8 cellular contexts compared by ENCODE assay signal in genomic region chr12:12582895-12583303, GRCh38. TPM values are rescaled to one million over a fixed set of nuclear protein-coding genes. Genes with fewer than 3 reads are reported as not detected.
DNase-seq lines count a peak whose midpoint lies in the region; ATAC-seq, FAIRE-seq and TF ChIP-seq lines count a peak whose summit lies in the region.

No MANE protein-coding gene starts in this region.

- TF ChIP-seq EP300 in H1 (IDR thresholded peaks at IDR 0.05; ENCODE audit: borderline replicate concordance in 1 of 2, low read depth in 2 of 2, low read length in 2 of 2): no peak

- 89% methylated on average over 6 of the region's 6 CpGs; no CpG with 5 or more reads in 1 of the 2 experiments for WGBS in H1 (ENCODE audit: extremely low coverage in 1 of 2, insufficient coverage in 1 of 2, insufficient read length in 1 of 2, insufficient replicate concordance in 2 of 2, low coverage in 1 of 2, low lambda C conversion rate in 2 of 2, missing lambda C conversion rate in 1 of 2), 2 experiments

- no peaks in the 10 kb centered on the region for H3K36me3 ChIP-seq in GM06990 (ENCODE audit: control insufficient read depth, insufficient read depth, low read length)
- H3K36me3 ChIP-seq in H1 (ENCODE audit: control insufficient read depth in 2 of 4, insufficient read depth in 4 of 4, low read length in 3 of 4): no peaks in the 10 kb centered on the region

- H3K27ac ChIP-seq in H1 (ENCODE audit: low read depth, low read length): no peak overlapping the region

- H4K8ac ChIP-seq in H1 (ENCODE audit: extremely low read depth, insufficient read depth, low read length): no peak overlapping the region

- H3K79me1 ChIP-seq in H1 (ENCODE audit: low read depth, low read length): no peaks in the 10 kb centered on the region

- no peaks in the 10 kb centered on the region for H4K20me1 ChIP-seq in H1 (replicated peaks in 1 of 2; ENCODE audit: control insufficient read depth in 1 of 2, insufficient read depth in 2 of 2, low read length in 2 of 2)

- H3K27me3 ChIP-seq in GM06990 (replicated peaks; ENCODE audit: control insufficient read depth, insufficient read depth, low read length): no peaks in the 10 kb centered on the region
- no peaks in the 10 kb centered on the region for H3K27me3 ChIP-seq in H1 (replicated peaks in 1 of 4; ENCODE audit: control insufficient read depth in 3 of 4, extremely low read depth in 1 of 4, insufficient read depth in 3 of 4, low read length in 3 of 4)

- no peaks in the 10 kb centered on the region; a peak in 1 of 7 replicates for H3K4me1 ChIP-seq in H1 (replicated peaks in 1 of 4; ENCODE audit: control insufficient read depth in 3 of 4, insufficient read depth in 4 of 4, low read length in 3 of 4)

- H3K18ac ChIP-seq in H1 (ENCODE audit: extremely low read depth, low read length): no peak overlapping the region

- H4K5ac ChIP-seq in H1 (ENCODE audit: insufficient read length, low read depth, low read length): no peak overlapping the region

- TF ChIP-seq CTCF in GM06990 (IDR thresholded peaks at IDR 0.05; ENCODE audit: insufficient read depth, low read length, poor library complexity, severe bottlenecking): no peak
- TF ChIP-seq CTCF in H1 (IDR thresholded peaks at IDR 0.05; ENCODE audit: control extremely low read depth in 1 of 3, insufficient read depth in 1 of 3, low read depth in 1 of 3, low read length in 3 of 3): no peak

- no peak overlapping the region for H2BK12ac ChIP-seq in H1 (ENCODE audit: low read depth, low read length)

- H3K23ac ChIP-seq in H1 (ENCODE audit: insufficient read length): no peak overlapping the region

- no peak overlapping the region for H3K4ac ChIP-seq in H1 (replicated peaks; ENCODE audit: insufficient read length, low read depth, low read length)

- no peak overlapping the region for H2BK20ac ChIP-seq in H1 (ENCODE audit: low read length)

- no peak for TF ChIP-seq POLR2A in H1 (IDR thresholded peaks at IDR 0.05; ENCODE audit: control extremely low read depth in 1 of 2, low read depth in 2 of 2, low read length in 2 of 2)

- no peak overlapping the region for H3K56ac ChIP-seq in H1 (replicated peaks; ENCODE audit: insufficient read length, low read depth, low read length)

- no peak overlapping the region for H3K14ac ChIP-seq in H1 (ENCODE audit: insufficient read length)

- H2BK5ac ChIP-seq in H1 (ENCODE audit: low read depth, low read length): no peak overlapping the region

- DNase-seq in GM06990 (ENCODE audit: extremely low read depth, insufficient read length) (peak; percentile 85), H1 (ENCODE audit: low read depth in 1 of 2, low spot score in 2 of 2) (no peak), NCI-H146 (lab: John Stamatoyannopoulos, UW) (no peak), cerebellar nuclear complex (lab: John Stamatoyannopoulos, UW) (no peak), AML-193 (lab: John Stamatoyannopoulos, UW) (no peak)

- TF ChIP-seq RAD21 in H1 (IDR thresholded peaks at IDR 0.05 in 1 of 2, conservative IDR thresholded peaks at IDR 0.05 in 1 of 2; ENCODE audit: low read depth in 2 of 2, low read length in 2 of 2): no peak

- no peak overlapping the region for H2AFZ ChIP-seq in H1 (ENCODE audit: low read length)

- H3K23me2 ChIP-seq in H1 (ENCODE audit: low read depth, low read length): no peaks in the 10 kb centered on the region

- ATAC-seq in GM21390 (IDR thresholded peaks at IDR 0.05; ENCODE audit: unreplicated experiment) (peak; percentile 92), HG03571 (IDR thresholded peaks at IDR 0.05; ENCODE audit: unreplicated experiment) (peak; percentile 96), SK-N-SH treated with all-trans-retinoic acid at 6 μM for 48 hours (no peak)

- no peak overlapping the region for H3K4me2 ChIP-seq in H1 (ENCODE audit: insufficient read depth in 1 of 2, low read depth in 2 of 2, low read length in 2 of 2)

- POLR2A ChIA-PET in H1 (lab: Charles Lee; ENCODE audit: partially characterized antibody): no interaction called here

- H3K79me2 ChIP-seq in H1 (ENCODE audit: control insufficient read depth in 1 of 2, insufficient read depth in 2 of 2, low read length in 2 of 2): no peaks in the 10 kb centered on the region

- FAIRE-seq in H1 (lab: Jason Lieb, UNC): no peak

- no peak overlapping the region for H4K91ac ChIP-seq in H1 (replicated peaks; ENCODE audit: insufficient read length, low read length)

- CTCF ChIA-PET in H1 (lab: Charles Lee; ENCODE audit: partially characterized antibody): no interaction called here

- H2BK120ac ChIP-seq in H1 (replicated peaks; ENCODE audit: low read depth, low read length): no peak overlapping the region

- no peak overlapping the region for H3K9ac ChIP-seq in H1 (replicated peaks in 1 of 4; ENCODE audit: extremely low read depth in 1 of 4, low read depth in 3 of 4, low read length in 3 of 4)

- H2BK15ac ChIP-seq in H1 (ENCODE audit: low read length): 0 out of 2 replicates have a peak overlapping the region, but pooled peaks have one; percentile 62

- H3K4me3 ChIP-seq in GM06990 (replicated peaks; ENCODE audit: low read depth, low read length) (no peak overlapping the region), H1 (ENCODE audit: extremely low read depth in 1 of 4, insufficient read depth in 2 of 4, low read depth in 3 of 4, low read length in 4 of 4) (no peak overlapping the region)

- no peak overlapping the region for H2AK5ac ChIP-seq in H1 (ENCODE audit: low read depth, low read length)

- no peaks in the 10 kb centered on the region for H3K9me3 ChIP-seq in H1 (ENCODE audit: insufficient read depth in 2 of 2, low read depth in 1 of 2, low read length in 1 of 2)

TF ChIP-seq in H1, 55 proteins besides CTCF, POLR2A, EP300 and RAD21 (continues in another document):
- TF ChIP-seq CREB1 (IDR thresholded peaks at IDR 0.05) (no peak), JUND (IDR thresholded peaks at IDR 0.05; ENCODE audit: low read length) (no peak), TBP (IDR thresholded peaks at IDR 0.05; ENCODE audit: low read depth, low read length) (no peak), GTF2F1 (IDR thresholded peaks at IDR 0.05; ENCODE audit: borderline replicate concordance, low read depth, low read length) (no peak), RFX5 (IDR thresholded peaks at IDR 0.05; ENCODE audit: borderline replicate concordance, low read depth, low read length) (no peak), ZNF274 (IDR thresholded peaks at IDR 0.05; ENCODE audit: borderline replicate concordance, extremely low read depth, low read length) (no peak), TAF1 (IDR thresholded peaks at IDR 0.05; ENCODE audit: low read depth, low read length) (no peak), E2F6 (IDR thresholded peaks at IDR 0.05) (no peak)

TF ChIP-seq in SK-N-SH treated with all-trans-retinoic acid at 6 μM for 48 hours, 23 proteins besides CTCF, POLR2A, EP300 and RAD21 (continues in another document):
- TF ChIP-seq TSHZ2 (CRISPR knock-in tag; IDR thresholded peaks at IDR 0.05) (no peak), ESRRG (CRISPR knock-in tag; IDR thresholded peaks at IDR 0.05) (no peak), RARB (CRISPR knock-in tag; IDR thresholded peaks at IDR 0.05) (no peak), ZC3H10 (CRISPR knock-in tag; IDR thresholded peaks at IDR 0.05) (no peak), OSR1 (CRISPR knock-in tag; IDR thresholded peaks at IDR 0.05) (no peak), TCF4 (CRISPR knock-in tag; IDR thresholded peaks at IDR 0.05; ENCODE audit: borderline replicate concordance) (no peak), TOX (CRISPR knock-in tag; IDR thresholded peaks at IDR 0.05; ENCODE audit: borderline replicate concordance) (no peak)

RNA-seq across cellular contexts. Expression of gene DUSP16, which starts 20.2 kb away (rescaled TPM):
- 55.9 and 60.5 TPM in 2 replicates for total RNA-seq in H1 (2021; fragmentation: NEBNext Ultra II Directional; extraction: Animal tissue kit (Norgen Biotek cat#: 25700))
- 24.1 and 31.6 TPM in 2 replicates for polyA plus RNA-seq in H1 (2011; rRNA removed)
- polyA plus RNA-seq in H1 (2011; cell fraction: cytosol; rRNA removed): 33.4 TPM
- 24.1 TPM for polyA plus RNA-seq in H1 (2011; cell fraction: nucleus; rRNA removed)
- 33.5 to 43.7 TPM (median 37.2 TPM) in 4 replicates for polyA plus RNA-seq in H1 (2012, experiment 1 of 2)
- 7.8 TPM for polyA plus RNA-seq in H1 (2012, experiment 2 of 2)
- polyA plus RNA-seq in H1 (2013, experiment 1 of 2): 23.4 TPM
- polyA plus RNA-seq in H1 (2013, experiment 2 of 2): 24.5 TPM
- polyA minus RNA-seq in H1 (2011; rRNA and poly(A)+ RNA removed): 59.4 and 60.2 TPM in 2 replicates
- polyA minus RNA-seq in H1 (2011; cell fraction: cytosol; rRNA and poly(A)+ RNA removed): 36.3 TPM
- polyA minus RNA-seq in H1 (2011; cell fraction: nucleus; rRNA and poly(A)+ RNA removed): 25.1 TPM

RNA-seq across cellular contexts. Expression of gene CREBL2, which starts 28.8 kb away (rescaled TPM):
- total RNA-seq in H1 (2021; fragmentation: NEBNext Ultra II Directional; extraction: Animal tissue kit (Norgen Biotek cat#: 25700)): 16.2 and 18.3 TPM in 2 replicates
- polyA plus RNA-seq in H1 (2011; rRNA removed): 7.3 and 9.8 TPM in 2 replicates
- 12.6 TPM for polyA plus RNA-seq in H1 (2011; cell fraction: cytosol; rRNA removed)
- polyA plus RNA-seq in H1 (2011; cell fraction: nucleus; rRNA removed): 4.3 TPM
- 9.6 to 13.3 TPM (median 9.8 TPM) in 4 replicates for polyA plus RNA-seq in H1 (2012, experiment 1 of 2)
- polyA plus RNA-seq in H1 (2012, experiment 2 of 2): 1.9 TPM
- polyA plus RNA-seq in H1 (2013, experiment 1 of 2): 11.1 TPM
- 10.9 TPM for polyA plus RNA-seq in H1 (2013, experiment 2 of 2)
- polyA minus RNA-seq in H1 (2011; rRNA and poly(A)+ RNA removed): 10.7 and 14.9 TPM in 2 replicates
- polyA minus RNA-seq in H1 (2011; cell fraction: cytosol; rRNA and poly(A)+ RNA removed): 8.5 TPM
- polyA minus RNA-seq in H1 (2011; cell fraction: nucleus; rRNA and poly(A)+ RNA removed): 7.5 TPM
